32 cellular contexts compared by ENCODE assay signal in genomic region chr2:189000221-189000620, GRCh38. TPM values are rescaled to one million over a fixed set of nuclear protein-coding genes. Genes with fewer than 3 reads are reported as not detected.
"Had no signal": no experiment of that assay in that cellular context is flagged by ENCODE, and none has a peak within 500 bp of the region (broad histone marks: within the 10 kb centered on the region; RNA-seq: fewer than 3 reads in every experiment).

No MANE protein-coding gene starts in this region.

- H3K9me3 Mint-ChIP-seq: activated CD8-positive, alpha-beta T cell treated with anti-CD3 and anti-CD28 coated beads for 36 hours; activated T-helper 2 cell treated with anti-CD3 and anti-CD28 coated beads, Interferon-gamma antibody, Interleukin-2, Interleukin-4, amounts not matched to agents 10 μg/mL and 5 μg/mL and 100 μg/mL, durations not matched to agents 14 hours and 24 hours and 36 hours; memory B cell; nephron progenitor cell; stimulated activated memory B cell treated with anti-CD40 and anti-IgM and Interleukin-4, amounts not matched to agents 10 μg/mL and 1 μg/mL and 100 μg/mL, for 72 hours; WTC11 had no signal

- H3K36me3 Mint-ChIP-seq: activated naive CD8-positive, alpha-beta T cell; memory B cell; stimulated activated memory B cell treated with anti-CD40 and anti-IgM and Interleukin-4, amounts not matched to agents 10 μg/mL and 1 μg/mL and 100 μg/mL, for 72 hours; WTC11 had no signal

- H3K27ac Mint-ChIP-seq: activated CD8-positive, alpha-beta T cell treated with anti-CD3 and anti-CD28 coated beads for 36 hours; activated naive CD8-positive, alpha-beta T cell; activated T-helper 2 cell treated with anti-CD3 and anti-CD28 coated beads, Interferon-gamma antibody, Interleukin-2, Interleukin-4, amounts not matched to agents 10 μg/mL and 5 μg/mL and 100 μg/mL, durations not matched to agents 14 hours and 24 hours and 36 hours; memory B cell; nephron progenitor cell; stimulated activated memory B cell treated with anti-CD40 and anti-IgM and Interleukin-4, amounts not matched to agents 10 μg/mL and 1 μg/mL and 100 μg/mL, for 72 hours; WTC11 had no signal

- H3K4me1 ChIP-seq: adrenal gland, body of pancreas, colonic mucosa, pancreas, prostate gland, suprapubic skin had no signal

- H3K27ac ChIP-seq: adrenal gland, body of pancreas, colonic mucosa, dorsolateral prefrontal cortex, neutrophil, pancreas, prostate gland, stomach, suprapubic skin, tibial artery had no signal

- H3K4me1 Mint-ChIP-seq: memory B cell; nephron progenitor cell; stimulated activated memory B cell treated with anti-CD40 and anti-IgM and Interleukin-4, amounts not matched to agents 10 μg/mL and 1 μg/mL and 100 μg/mL, for 72 hours; WTC11 had no signal

- H3K4me3 ChIP-seq: adrenal gland, body of pancreas, colonic mucosa, dorsolateral prefrontal cortex, mucosa of descending colon, pancreas, prostate gland, skin epidermis, stomach, suprapubic skin, tibial artery had no signal

- H3K27me3 ChIP-seq: adrenal gland, body of pancreas, colonic mucosa, dorsolateral prefrontal cortex, neutrophil, pancreas, stomach, suprapubic skin, tibial artery had no signal

- DNase-seq: activated CD4-positive, alpha-beta T cell treated with anti-CD3 and anti-CD28 coated beads for 1 hour; activated CD4-positive, alpha-beta T cell treated with anti-CD3 and anti-CD28 coated beads, Interleukin-2, amount 50 U/mL, for 1 hour; activated CD8-positive, alpha-beta T cell treated with anti-CD3 and anti-CD28 coated beads for 36 hours; activated naive CD4-positive, alpha-beta T cell; activated T-cell treated with anti-CD3 and anti-CD28 coated beads, Interleukin-2, amount 50 U/mL, for 48 hours; adrenal gland; aorta; body of pancreas; colonic mucosa; dorsolateral prefrontal cortex; effector memory CD4-positive, alpha-beta T cell; erythroblast; head of caudate nucleus; mucosa of descending colon; nephron progenitor cell; pancreas; retina; stimulated activated CD4-positive, alpha-beta T cell treated with anti-CD3 and anti-CD28 coated beads, Interleukin-1b, Interleukin-23, amount 100 ng/mL, for 48 hours; stimulated activated CD4-positive, alpha-beta T cell treated with anti-CD3 and anti-CD28 coated beads, Interleukin-4, amount 100 ng/mL, for 4 hours; stimulated activated CD8-positive, alpha-beta memory T cell treated with anti-CD3 and anti-CD28 coated beads, Interleukin-4, amount 100 ng/mL, for 48 hours; stomach; T-helper 2 cell; tibial artery had no signal

- H3K36me3 ChIP-seq: colonic mucosa, neutrophil, pancreas, prostate gland had no signal

- H3K27me3 Mint-ChIP-seq: activated naive CD8-positive, alpha-beta T cell; memory B cell; stimulated activated memory B cell treated with anti-CD40 and anti-IgM and Interleukin-4, amounts not matched to agents 10 μg/mL and 1 μg/mL and 100 μg/mL, for 72 hours had no signal

- H3K4me3 Mint-ChIP-seq: activated CD8-positive, alpha-beta T cell treated with anti-CD3 and anti-CD28 coated beads for 36 hours; activated naive CD8-positive, alpha-beta T cell; memory B cell; nephron progenitor cell; stimulated activated memory B cell treated with anti-CD40 and anti-IgM and Interleukin-4, amounts not matched to agents 10 μg/mL and 1 μg/mL and 100 μg/mL, for 72 hours; WTC11 had no signal

- H3K9me3 ChIP-seq: adrenal gland, body of pancreas, colonic mucosa, mucosa of descending colon, neutrophil, pancreas, prostate gland, stomach, suprapubic skin, tibial artery had no signal

RNA-seq across cellular contexts. Expression of gene COL3A1, which starts 26.0 kb away (rescaled TPM):
- total RNA-seq: activated CD8-positive, alpha-beta T cell treated with anti-CD3 and anti-CD28 coated beads for 36 hours had no signal
